25 cellular contexts compared by ENCODE assay signal in genomic region chr10:672139-672538, GRCh38. TPM values are rescaled to one million over a fixed set of nuclear protein-coding genes. Genes with fewer than 3 reads are reported as not detected.
DNase-seq lines count a peak whose midpoint lies in the region; ATAC-seq and TF ChIP-seq lines count a peak whose summit lies in the region.
"Had no signal": no experiment of that assay in that cellular context is flagged by ENCODE, and none has a peak within 500 bp of the region (broad histone marks: within the 10 kb centered on the region; RNA-seq: fewer than 3 reads in every experiment).

No MANE protein-coding gene starts in this region.

- H3K4me1 ChIP-seq in mesenchymal stem cell (ENCODE audit: control insufficient read depth, insufficient read depth, low read depth, low read length) (peaks cover 7% of the 10 kb centered on the region), upper lobe of right lung (no peaks in the 10 kb centered on the region)
- H3K4me1 ChIP-seq: BE2C, Caco-2 had no signal

- H3K27ac ChIP-seq in dorsolateral prefrontal cortex (peak overlapping the region in 32 of 59 donors; percentile 0 to 69 (median 40)), mesenchymal stem cell (ENCODE audit: low read length, poor library complexity, severe bottlenecking) (no peak overlapping the region), upper lobe of right lung (no peak overlapping the region), WERI-Rb-1 (no peak overlapping the region)
- no peak overlapping the region for H3K27ac ChIP-seq in CD4-positive, alpha-beta T cell (ENCODE audit: low read depth, low read length)
- H3K27ac ChIP-seq: KMS-11, RWPE1 had no signal

- no peak for ATAC-seq in upper lobe of right lung
- no peak for ATAC-seq in CD4-positive, alpha-beta T cell (ENCODE audit: poor library complexity)
- ATAC-seq in HG03571 (IDR thresholded peaks at IDR 0.05; ENCODE audit: unreplicated experiment): no peak
- ATAC-seq: GM12878, GM23338 had no signal

- no peak overlapping the region for H2BK5ac ChIP-seq in mesenchymal stem cell (ENCODE audit: low read depth, low read length, poor library complexity, severe bottlenecking)

- H3K9ac ChIP-seq in mesenchymal stem cell (ENCODE audit: low read length): no peak overlapping the region
- H3K9ac ChIP-seq: KMS-11 had no signal

- H3K79me1 ChIP-seq in mesenchymal stem cell (replicated peaks; ENCODE audit: low read length, poor library complexity, severe bottlenecking): peaks cover 9% of the 10 kb centered on the region

- H2BK12ac ChIP-seq in mesenchymal stem cell (ENCODE audit: low read length in 2 of 2): no peak overlapping the region

- no peak overlapping the region for H2AK5ac ChIP-seq in mesenchymal stem cell (ENCODE audit: low read length, severe bottlenecking)

- no peak overlapping the region for H2BK120ac ChIP-seq in mesenchymal stem cell (ENCODE audit: low read depth, low read length)

- no peaks in the 10 kb centered on the region for H3K36me3 Mint-ChIP-seq in CD4-positive, alpha-beta T cell (ENCODE audit: low read depth)
- H3K36me3 Mint-ChIP-seq: CD4-positive, alpha-beta memory T cell had no signal

- peak overlapping the region; percentile 73 for H2BK15ac ChIP-seq in mesenchymal stem cell (ENCODE audit: low read depth, poor library complexity, severe bottlenecking)

- no peak overlapping the region for H3K4ac ChIP-seq in mesenchymal stem cell (ENCODE audit: low read depth in 1 of 2, low read length in 2 of 2)

- no peak overlapping the region for H2AFZ ChIP-seq in mesenchymal stem cell (ENCODE audit: low read depth, low read length)
- H2AFZ ChIP-seq: GM23338 had no signal

- POLR2A ChIA-PET in CD4-positive, alpha-beta T cell (lab: Charles Lee): no interaction called here

- H3K9me3 ChIP-seq in mesenchymal stem cell (ENCODE audit: control insufficient read depth, low read length) (no peaks in the 10 kb centered on the region), upper lobe of right lung (no peaks in the 10 kb centered on the region), WERI-Rb-1 (ENCODE audit: severe bottlenecking) (no peaks in the 10 kb centered on the region)
- no peaks in the 10 kb centered on the region for H3K9me3 ChIP-seq in CD4-positive, alpha-beta T cell (ENCODE audit: control insufficient read depth, low read length)
- H3K9me3 ChIP-seq: BE2C, Caco-2 had no signal

- no peak overlapping the region for H3K23ac ChIP-seq in mesenchymal stem cell (ENCODE audit: low read length in 2 of 2)

- DNase-seq in dorsolateral prefrontal cortex: no peak
- DNase-seq in mesenchymal stem cell: no peak
- peak; percentile 53 for DNase-seq in posterior vena cava (ENCODE audit: low spot score)
- DNase-seq in upper lobe of right lung: peak; percentile 60
- DNase-seq in WERI-Rb-1: no peak
- DNase-seq in CD4-positive, alpha-beta T cell: no peak
- no peak for DNase-seq in stimulated activated CD4-positive, alpha-beta T cell treated with anti-CD3 and anti-CD28 coated beads, Interleukin-12 subunit alpha, Interleukin-12 subunit beta, amount 100 ng/mL, for 4 hours
- DNase-seq: BE2C; Caco-2; CD4-positive, alpha-beta memory T cell; DND-41; HCEC 1CT; IMR-90; NCI-H1092 treated with DMSO at 0.1 percent for 48 hours; NCI-H1436 treated with DMSO at 0.1 percent for 48 hours; NCI-H2029; NCI-H226; NCI-H510A treated with DMSO at 0.1 percent for 48 hours; NCI-H748 treated with DMSO at 0.1 percent for 48 hours; SHP77 treated with DMSO at 0.1 percent for 48 hours had no signal

- H3K27ac Mint-ChIP-seq in CD4-positive, alpha-beta T cell: no peak overlapping the region
- H3K27ac Mint-ChIP-seq: GM23338 had no signal

- no peak overlapping the region for H3K18ac ChIP-seq in mesenchymal stem cell (ENCODE audit: low read depth in 1 of 2, low read length in 2 of 2)

- H3K36me3 ChIP-seq in mesenchymal stem cell (ENCODE audit: control insufficient read depth in 1 of 2, insufficient read depth in 2 of 2, low read depth in 1 of 2, low read length in 2 of 2) (peaks cover 0 to 5% of the 10 kb centered on the region in 2 experiments), upper lobe of right lung (no peaks in the 10 kb centered on the region), WERI-Rb-1 (no peaks in the 10 kb centered on the region)
- H3K36me3 ChIP-seq: BE2C had no signal

- no peak for TF ChIP-seq CTCF in dorsolateral prefrontal cortex (IDR thresholded peaks at IDR 0.05 in 54 of 56, conservative IDR thresholded peaks at IDR 0.05 in 2 of 56; ENCODE audit: low read depth in 1 of 56, partially characterized antibody in 56 of 56)
- TF ChIP-seq CTCF in upper lobe of right lung (IDR thresholded peaks at IDR 0.05): no peak
- TF ChIP-seq CTCF in WERI-Rb-1 (IDR thresholded peaks at IDR 0.05; ENCODE audit: low read depth, low read length): no peak
- TF ChIP-seq CTCF in CD4-positive, alpha-beta T cell (IDR thresholded peaks at IDR 0.05): no peak

- intact Hi-C loops in dorsolateral prefrontal cortex (cut with DNase I) (no loop called here), posterior vena cava (cut with DNase I) (no loop called here), upper lobe of right lung (cut with DNase I) (no loop called here)
- intact Hi-C loops in CD4-positive, alpha-beta T cell (cut with DNase I, micrococcal nuclease): no loop called here

- no peak overlapping the region for H3K4me2 ChIP-seq in mesenchymal stem cell (ENCODE audit: low read length, poor library complexity, severe bottlenecking)
- H3K4me2 ChIP-seq: GM23338, KMS-11 had no signal

- H4K91ac ChIP-seq in mesenchymal stem cell (ENCODE audit: low read length): no peak overlapping the region

- no peak overlapping the region for H4K8ac ChIP-seq in mesenchymal stem cell (ENCODE audit: low read length)

- H3K4me3 ChIP-seq in dorsolateral prefrontal cortex (no peak overlapping the region), mesenchymal stem cell (ENCODE audit: insufficient read depth in 1 of 2, low read depth in 1 of 2, low read length in 2 of 2) (peak overlapping the region in 1 of 2 experiments; percentile 11), upper lobe of right lung (no peak overlapping the region), WERI-Rb-1 (ENCODE audit: low read depth, low read length) (no peak overlapping the region)
- H3K4me3 ChIP-seq: GM12878, GM23338 had no signal

- no peaks in the 10 kb centered on the region for H3K27me3 Mint-ChIP-seq in CD4-positive, alpha-beta T cell

- CTCF ChIA-PET in CD4-positive, alpha-beta T cell (lab: Charles Lee): no interaction called here

- H3K4me1 Mint-ChIP-seq in CD4-positive, alpha-beta T cell (ENCODE audit: low read depth): no peaks in the 10 kb centered on the region

- H3K4me3 Mint-ChIP-seq in CD4-positive, alpha-beta T cell: no peak overlapping the region
- H3K4me3 Mint-ChIP-seq: CD4-positive, alpha-beta memory T cell; GM23338 had no signal

- H3K14ac ChIP-seq in mesenchymal stem cell (ENCODE audit: low read length in 2 of 2): peak overlapping the region in 1 of 2 experiments; percentile 48

- 98% methylated on average over 28 of the region's 28 CpGs for WGBS in mesenchymal stem cell

- no peaks in the 10 kb centered on the region for H3K27me3 ChIP-seq in dorsolateral prefrontal cortex
- no peaks in the 10 kb centered on the region for H3K27me3 ChIP-seq in mesenchymal stem cell (ENCODE audit: control insufficient read depth in 1 of 2, insufficient read depth in 1 of 2, low read length in 2 of 2)
- no peaks in the 10 kb centered on the region for H3K27me3 ChIP-seq in upper lobe of right lung
- H3K27me3 ChIP-seq in WERI-Rb-1 (ENCODE audit: insufficient read depth, low read depth, severe bottlenecking): no peaks in the 10 kb centered on the region
- no peaks in the 10 kb centered on the region for H3K27me3 ChIP-seq in CD4-positive, alpha-beta T cell (ENCODE audit: control insufficient read depth, insufficient read depth, low read length)
- H3K27me3 ChIP-seq: BE2C had no signal

- H3K9me3 Mint-ChIP-seq in CD4-positive, alpha-beta T cell: no peaks in the 10 kb centered on the region

RNA-seq across cellular contexts. Expression of gene DIP2C, which starts 17.3 kb away (rescaled TPM):
- 100 to 1,000 TPM in 1 of 120 experiments, 10 to 100 TPM in 119; 39.6 to 102 (median 58.2) TPM for total RNA-seq in dorsolateral prefrontal cortex
- 11.6 TPM for polyA plus RNA-seq in mesenchymal stem cell (2013, experiment 1 of 2)
- polyA plus RNA-seq in mesenchymal stem cell (2013, experiment 2 of 2): 11.2 TPM
- total RNA-seq in posterior vena cava: 10 to 100 TPM; 39.3 to 45.6 TPM
- 17.3 TPM for total RNA-seq in upper lobe of right lung
- 1 to 10 TPM; 4.1 TPM for total RNA-seq in CD4-positive, alpha-beta T cell

Comparison
In these comparisons a context has a peak if more than half of its experiments do, and no peak if none do; other contexts are left out.
1. DNase-seq: peak in posterior vena cava (single experiment) and upper lobe of right lung (single experiment); none in dorsolateral prefrontal cortex (0 of 10), mesenchymal stem cell (single experiment), WERI-Rb-1 (single experiment), CD4-positive, alpha-beta T cell (0 of 10) and stimulated activated CD4-positive, alpha-beta T cell treated with anti-CD3 and anti-CD28 coated beads, Interleukin-12 subunit alpha, Interleukin-12 subunit beta, amount 100 ng/mL, for 4 hours (single experiment).
2. H3K27ac ChIP-seq: peak in dorsolateral prefrontal cortex (32 of 59); none in mesenchymal stem cell (single experiment), upper lobe of right lung (single experiment), WERI-Rb-1 (single experiment) and CD4-positive, alpha-beta T cell (single experiment).